9 cellular contexts compared by ENCODE assay signal in the genomic region with DNA sequence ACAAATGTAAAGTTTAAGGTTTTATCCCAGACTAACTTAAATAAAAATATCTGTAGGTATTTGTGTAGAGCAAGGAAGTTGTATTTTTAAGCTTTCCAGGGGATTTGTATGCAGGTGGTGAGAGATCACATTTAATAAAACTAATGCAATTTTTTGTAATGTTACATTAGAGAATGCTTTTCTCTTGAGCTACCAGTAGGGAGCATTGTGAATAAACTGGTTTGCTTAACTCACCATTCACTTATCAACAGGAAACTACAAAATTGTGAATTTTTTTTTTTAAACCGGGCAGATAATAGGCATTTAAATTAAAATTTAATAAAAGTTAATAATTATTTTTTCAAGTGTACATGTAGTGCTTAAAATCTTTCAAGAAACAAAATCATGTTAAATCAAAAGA.
DNase-seq lines count a peak whose midpoint lies in the region; ATAC-seq, FAIRE-seq and TF ChIP-seq lines count a peak whose summit lies in the region.
"Had no signal": no experiment of that assay in that cellular context is flagged by ENCODE, and none has a peak within 500 bp of the region (broad histone marks: within the 10 kb centered on the region; RNA-seq: fewer than 3 reads in every experiment).

No MANE protein-coding gene starts in this region.

- peak; percentile 48 for TF ChIP-seq CTCF in activated CD8-positive, alpha-beta T cell treated with anti-CD3 and anti-CD28 coated beads for 36 hours (IDR thresholded peaks at IDR 0.05)
- peak; percentile 54 for TF ChIP-seq CTCF in OCI-LY3 (IDR thresholded peaks at IDR 0.05; ENCODE audit: low read depth, low read length)
- TF ChIP-seq CTCF in uterus (IDR thresholded peaks at IDR 0.05): peak in 1 of 4 experiments; percentile 15

- H3K4me1 ChIP-seq in OCI-LY3 (ENCODE audit: low read length) (0 out of 2 replicates have a peak, but pooled peaks cover 3% of the 10 kb centered on the region), small intestine (ENCODE audit: control insufficient read depth in 2 of 2, insufficient read depth in 1 of 2, low read depth in 1 of 2, low read length in 1 of 2) (no peaks in the 10 kb centered on the region), uterus (no peaks in the 10 kb centered on the region)

- intact Hi-C loops in activated CD8-positive, alpha-beta T cell treated with anti-CD3 and anti-CD28 coated beads for 36 hours (cut with micrococcal nuclease): loop anchor here (10.0 kb wide), 1 partner anchor 436 kb away; no protein-coding TSS in a partner anchor
- intact Hi-C loops in uterus (cut with DNase I; ENCODE audit: low total_unique reads): no loop called here

- no peaks in the 10 kb centered on the region for H3K79me2 ChIP-seq in OCI-LY3 (ENCODE audit: low read length)

- TF ChIP-seq POLR2A in erythroblast (IDR thresholded peaks at IDR 0.05; ENCODE audit: low read length) (no peak), uterus (IDR thresholded peaks at IDR 0.05) (no peak)

- no peak overlapping the region for H3K27ac Mint-ChIP-seq in activated CD8-positive, alpha-beta T cell treated with anti-CD3 and anti-CD28 coated beads for 36 hours
- no peak overlapping the region for H3K27ac Mint-ChIP-seq in activated CD8-positive, alpha-beta T cell treated with anti-CD3 and anti-CD28 coated beads, Interleukin-2, amount 10 ng/mL, durations not matched to agents 7 days and 5 days

- no peak overlapping the region for H2AFZ ChIP-seq in OCI-LY3 (ENCODE audit: low read depth, low read length)

- H3K27me3 Mint-ChIP-seq in activated CD8-positive, alpha-beta T cell treated with anti-CD3 and anti-CD28 coated beads for 36 hours: no peaks in the 10 kb centered on the region
- no peaks in the 10 kb centered on the region for H3K27me3 Mint-ChIP-seq in activated CD8-positive, alpha-beta T cell treated with anti-CD3 and anti-CD28 coated beads, Interleukin-2, amount 10 ng/mL, durations not matched to agents 7 days and 5 days (ENCODE audit: low read depth)

- no peaks in the 10 kb centered on the region for H4K20me1 ChIP-seq in OCI-LY3 (ENCODE audit: insufficient read depth, low read length)

- peaks cover 2% of the 10 kb centered on the region for H3K36me3 Mint-ChIP-seq in activated CD8-positive, alpha-beta T cell treated with anti-CD3 and anti-CD28 coated beads for 36 hours (ENCODE audit: low read depth)
- peaks cover 2% of the 10 kb centered on the region for H3K36me3 Mint-ChIP-seq in activated CD8-positive, alpha-beta T cell treated with anti-CD3 and anti-CD28 coated beads, Interleukin-2, amount 10 ng/mL, durations not matched to agents 7 days and 5 days (ENCODE audit: low read depth)

- no peak overlapping the region for H3K27ac ChIP-seq in OCI-LY3 (ENCODE audit: low read length)
- H3K27ac ChIP-seq in small intestine (ENCODE audit: low read depth in 1 of 2, low read length in 1 of 2): no peak overlapping the region
- no peak overlapping the region for H3K27ac ChIP-seq in uterus

- H3K4me2 ChIP-seq in OCI-LY3 (ENCODE audit: low read length): no peak overlapping the region

- DNase-seq in activated CD8-positive, alpha-beta T cell treated with anti-CD3 and anti-CD28 coated beads for 36 hours: no peak
- DNase-seq in activated CD8-positive, alpha-beta T cell treated with anti-CD3 and anti-CD28 coated beads, Interleukin-2, amount 10 ng/mL, durations not matched to agents 7 days and 5 days: no peak
- DNase-seq in erythroblast (lab: John Stamatoyannopoulos, UW) (peak; percentile 39 to 48), small intestine (peak; percentile 11), uterus (no peak), NCI-H82 treated with DMSO at 0.1 percent for 48 hours (lab: John Stamatoyannopoulos, UW; ENCODE audit: unreplicated experiment) (no peak)
- DNase-seq in stimulated activated naive CD4-positive, alpha-beta T cell treated with Interleukin-2 at 50 U/mL for 16 hours (lab: John Stamatoyannopoulos, UW): no peak
- DNase-seq: NCI-H82 had no signal

- H3K36me3 ChIP-seq in OCI-LY3 (replicated peaks; ENCODE audit: low read depth, low read length) (no peaks in the 10 kb centered on the region), small intestine (ENCODE audit: control insufficient read depth in 2 of 2, insufficient read depth in 2 of 2, low read length in 2 of 2) (no peaks in the 10 kb centered on the region), uterus (no peaks in the 10 kb centered on the region)

- H3K27me3 ChIP-seq in OCI-LY3 (ENCODE audit: low read depth, low read length) (no peaks in the 10 kb centered on the region), small intestine (ENCODE audit: control insufficient read depth in 2 of 2, insufficient read depth in 2 of 2, low read length in 2 of 2) (no peaks in the 10 kb centered on the region), uterus (no peaks in the 10 kb centered on the region)

- CTCF ChIA-PET in activated CD8-positive, alpha-beta T cell treated with anti-CD3 and anti-CD28 coated beads for 36 hours (lab: Charles Lee): interaction anchor here (0.9 to 3.3 kb wide), 15 partner anchors 9 to 456 kb away, joined by 3 to 19 read pairs (median 4); no protein-coding TSS in a partner anchor
- CTCF ChIA-PET in activated CD8-positive, alpha-beta T cell treated with anti-CD3 and anti-CD28 coated beads, Interleukin-2, amount 10 ng/mL, durations not matched to agents 7 days and 5 days (lab: Charles Lee): interaction anchor here (0.8 to 4.6 kb wide), 20 partner anchors 9 to 458 kb away, joined by 3 to 26 read pairs (median 4); a partner anchor contains a TSS

- peak; percentile 82 for FAIRE-seq in small intestine (lab: Jason Lieb, UNC)

- H3K4me3 ChIP-seq in OCI-LY3 (ENCODE audit: low read length) (no peak overlapping the region), small intestine (ENCODE audit: low read depth in 1 of 2, low read length in 2 of 2) (no peak overlapping the region), uterus (no peak overlapping the region)

- H3K9me3 Mint-ChIP-seq in activated CD8-positive, alpha-beta T cell treated with anti-CD3 and anti-CD28 coated beads for 36 hours: peaks cover 2% of the 10 kb centered on the region
- H3K9me3 Mint-ChIP-seq in activated CD8-positive, alpha-beta T cell treated with anti-CD3 and anti-CD28 coated beads, Interleukin-2, amount 10 ng/mL, durations not matched to agents 7 days and 5 days (ENCODE audit: insufficient read depth): no peaks in the 10 kb centered on the region

- H3K4me3 Mint-ChIP-seq in activated CD8-positive, alpha-beta T cell treated with anti-CD3 and anti-CD28 coated beads for 36 hours: no peak overlapping the region
- no peak overlapping the region for H3K4me3 Mint-ChIP-seq in activated CD8-positive, alpha-beta T cell treated with anti-CD3 and anti-CD28 coated beads, Interleukin-2, amount 10 ng/mL, durations not matched to agents 7 days and 5 days

- peaks cover 26% of the 10 kb centered on the region for H3K4me1 Mint-ChIP-seq in activated CD8-positive, alpha-beta T cell treated with anti-CD3 and anti-CD28 coated beads for 36 hours (ENCODE audit: low read depth)
- peaks cover 17% of the 10 kb centered on the region for H3K4me1 Mint-ChIP-seq in activated CD8-positive, alpha-beta T cell treated with anti-CD3 and anti-CD28 coated beads, Interleukin-2, amount 10 ng/mL, durations not matched to agents 7 days and 5 days (ENCODE audit: low read depth)

- H3K9ac ChIP-seq in OCI-LY3 (ENCODE audit: low read length): no peak overlapping the region

- peak; percentile 64 for ATAC-seq in activated CD8-positive, alpha-beta T cell treated with anti-CD3 and anti-CD28 coated beads for 36 hours
- no peak for ATAC-seq in activated CD8-positive, alpha-beta T cell treated with anti-CD3 and anti-CD28 coated beads, Interleukin-2, amount 10 ng/mL, durations not matched to agents 7 days and 5 days

- H3K9me3 ChIP-seq in OCI-LY3 (ENCODE audit: insufficient read depth, low read length): no peaks in the 10 kb centered on the region
- H3K9me3 ChIP-seq in small intestine (ENCODE audit: control insufficient read depth, low read depth): no peaks in the 10 kb centered on the region
- no peaks in the 10 kb centered on the region for H3K9me3 ChIP-seq in uterus

- POLR2A ChIA-PET in activated CD8-positive, alpha-beta T cell treated with anti-CD3 and anti-CD28 coated beads for 36 hours (lab: Charles Lee): interaction anchor here (3.0 kb wide), 1 partner anchor 79 kb away, joined by 11 read pairs; a partner anchor contains a TSS
- POLR2A ChIA-PET in activated CD8-positive, alpha-beta T cell treated with anti-CD3 and anti-CD28 coated beads, Interleukin-2, amount 10 ng/mL, durations not matched to agents 7 days and 5 days (lab: Charles Lee): interaction anchor here (2.9 kb wide), 1 partner anchor 78 kb away, joined by 17 read pairs; a partner anchor contains a TSS

- 11 to 38% (median 21%) methylated on average over 1 of the region's 1 CpG for WGBS in small intestine, 3 donors

Comparison
In these comparisons a context has a peak if more than half of its experiments do, and no peak if none do; other contexts are left out.
1. DNase-seq: peak in erythroblast (2 of 2) and small intestine (single experiment); none in activated CD8-positive, alpha-beta T cell treated with anti-CD3 and anti-CD28 coated beads for 36 hours (single experiment), activated CD8-positive, alpha-beta T cell treated with anti-CD3 and anti-CD28 coated beads, Interleukin-2, amount 10 ng/mL, durations not matched to agents 7 days and 5 days (single experiment), stimulated activated naive CD4-positive, alpha-beta T cell treated with Interleukin-2 at 50 U/mL for 16 hours (single experiment), uterus (0 of 2) and NCI-H82 treated with DMSO at 0.1 percent for 48 hours (single experiment).